Comparison of ENCODE assay signal across 8 cellular contexts in genomic region chr10:13526952-13527863, GRCh38. TPM values are rescaled to one million over a fixed set of nuclear protein-coding genes. Genes with fewer than 3 reads are reported as not detected.
DNase-seq lines count a peak whose midpoint lies in the region; ATAC-seq and TF ChIP-seq lines count a peak whose summit lies in the region.

No MANE protein-coding gene starts in this region.

- peaks cover 22% of the 10 kb centered on the region for H3K4me1 Mint-ChIP-seq in progenitor cell of endocrine pancreas (ENCODE audit: low read depth)

- H3K4me1 ChIP-seq in ES-I3 (ENCODE audit: insufficient read depth, low read length) (peaks cover 11% of the 10 kb centered on the region; the same call in 1 of the 2 replicates), foreskin keratinocyte (peaks cover 8% of the 10 kb centered on the region)

- peak overlapping the region; percentile 89 for H3K27ac Mint-ChIP-seq in progenitor cell of endocrine pancreas

- H3K4me3 Mint-ChIP-seq in progenitor cell of endocrine pancreas (ENCODE audit: low read depth), result peak overlapping the region; percentile 80

- peaks cover 43% of the 10 kb centered on the region for H3K27me3 ChIP-seq in foreskin keratinocyte

- H3K27ac ChIP-seq in SK-N-MC, result peak overlapping the region; percentile 70
- H3K27ac ChIP-seq in foreskin keratinocyte, result no peak overlapping the region

- no peaks in the 10 kb centered on the region for H3K9me3 Mint-ChIP-seq in progenitor cell of endocrine pancreas (ENCODE audit: low read depth)

- no peaks in the 10 kb centered on the region for H3K36me3 ChIP-seq in ES-I3 (ENCODE audit: insufficient read depth, low read length)
- H3K36me3 ChIP-seq in SK-N-MC (ENCODE audit: insufficient read depth, low read length), result no peaks in the 10 kb centered on the region

- peaks cover 17% of the 10 kb centered on the region for H3K27me3 Mint-ChIP-seq in progenitor cell of endocrine pancreas

- no peak for DNase-seq in SK-N-MC (ENCODE audit: low read depth, low spot score)
- DNase-seq in foreskin keratinocyte, result peak; percentile 61 to 77
- DNase-seq in progenitor cell of endocrine pancreas (ENCODE audit: low spot score, unreplicated experiment), result no peak
- DNase-seq in NCI-H446 treated with DMSO at 0.1 percent for 48 hours (lab: John Stamatoyannopoulos, UW), result no peak
- no peak for DNase-seq in NCI-H1048 (lab: John Stamatoyannopoulos, UW)
- no peak for DNase-seq in activated CD4-positive, CD25-positive, alpha-beta regulatory T cell treated with anti-CD3 and anti-CD28 coated beads, Interleukin-2, amount 50 U/mL, for 72 hours

- peaks cover 8% of the 10 kb centered on the region for H3K36me3 Mint-ChIP-seq in progenitor cell of endocrine pancreas (ENCODE audit: insufficient read depth)

- no peak for TF ChIP-seq CTCF in foreskin keratinocyte (conservative IDR thresholded peaks at IDR 0.05)
- TF ChIP-seq CTCF in progenitor cell of endocrine pancreas (IDR thresholded peaks at IDR 0.05; ENCODE audit: unreplicated experiment), result no peak

- H3K9me3 ChIP-seq in ES-I3 (ENCODE audit: control insufficient read depth, insufficient read depth, low read length), result no peaks in the 10 kb centered on the region
- H3K9me3 ChIP-seq in SK-N-MC (ENCODE audit: low read depth, low read length), result no peaks in the 10 kb centered on the region

- peak; percentile 69 for ATAC-seq in foreskin keratinocyte
- ATAC-seq in HG02759 (IDR thresholded peaks at IDR 0.05; ENCODE audit: unreplicated experiment), result no peak

- peak overlapping the region; percentile 74 for H3K4me3 ChIP-seq in SK-N-MC

- peak overlapping the region; percentile 68 for H3K9ac ChIP-seq in ES-I3 (ENCODE audit: low read depth, low read length)
- H3K9ac ChIP-seq in SK-N-MC (ENCODE audit: insufficient read length), result no peak overlapping the region

RNA-seq across cellular contexts. Expression of gene BEND7, which starts 1.6 kb away (rescaled TPM):
- total RNA-seq in foreskin keratinocyte, result 0.99 and 3.0 TPM in 2 replicates
- 0.72 and 1.4 TPM in 2 replicates for polyA plus RNA-seq in foreskin keratinocyte
- 43.2 and 47.8 TPM in 2 replicates for total RNA-seq in progenitor cell of endocrine pancreas

RNA-seq across cellular contexts. Expression of gene PRPF18, which starts 59.6 kb away (rescaled TPM):
- total RNA-seq in foreskin keratinocyte, result 21.0 and 22.2 TPM in 2 replicates
- polyA plus RNA-seq in foreskin keratinocyte, result 12.5 and 15.2 TPM in 2 replicates
- 17.1 and 18.8 TPM in 2 replicates for total RNA-seq in progenitor cell of endocrine pancreas

Comparison
In these comparisons a context has a peak if more than half of its experiments do, and no peak if none do; other contexts are left out.
1. DNase-seq: peak in foreskin keratinocyte (2 of 2); none in SK-N-MC (single experiment), progenitor cell of endocrine pancreas (single experiment), NCI-H446 treated with DMSO at 0.1 percent for 48 hours (single experiment), NCI-H1048 (single experiment) and activated CD4-positive, CD25-positive, alpha-beta regulatory T cell treated with anti-CD3 and anti-CD28 coated beads, Interleukin-2, amount 50 U/mL, for 72 hours (single experiment).
2. RNA of gene BEND7, which starts 1.6 kb away (total RNA-seq): 43.2 to 47.8 TPM in progenitor cell of endocrine pancreas; 0.99 to 3.0 TPM in foreskin keratinocyte; every median in the first group is over 10 times any median in the second.